In the genomic region with DNA sequence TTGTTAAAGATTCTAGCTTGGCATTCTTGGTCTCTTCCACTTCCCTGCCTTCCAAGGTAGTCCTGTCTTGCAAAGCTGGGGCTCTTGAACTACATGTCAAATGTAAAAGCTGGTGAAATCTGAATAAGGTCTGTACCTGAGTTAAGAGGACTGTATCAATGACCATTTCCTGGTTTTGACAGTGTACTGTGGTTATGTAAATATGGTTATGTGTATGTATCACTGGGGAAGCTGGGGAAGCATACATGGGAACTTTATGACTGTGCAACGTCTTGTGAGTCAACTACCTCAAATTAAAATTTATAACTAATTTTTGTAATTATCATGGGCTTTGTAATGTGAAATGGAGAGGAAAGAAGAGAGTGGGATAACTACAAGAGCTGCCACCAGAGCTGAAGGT, we compare ENCODE assay signal across 13 cellular contexts.
DNase-seq lines count a peak whose midpoint lies in the region; ATAC-seq and TF ChIP-seq lines count a peak whose summit lies in the region.
"Had no signal": no experiment of that assay in that cellular context is flagged by ENCODE, and none has a peak within 500 bp of the region (broad histone marks: within the 10 kb centered on the region; RNA-seq: fewer than 3 reads in every experiment).

No MANE protein-coding gene starts in this region.

- H3K9me3 ChIP-seq in heart left ventricle, result peaks cover 0 to under 1% (median 0%) of the 10 kb centered on the region in 12 donors
- H3K9me3 ChIP-seq: esophagus muscularis mucosa had no signal

- intact Hi-C loops in left cardiac atrium (cut with DNase I) (no loop called here), heart left ventricle (cut with DNase I) (no loop called here)

- H3K4me3 ChIP-seq in epithelial cell of esophagus (ENCODE audit: low read length) (no peak overlapping the region), heart left ventricle (no peak overlapping the region)
- H3K4me3 ChIP-seq: esophagus muscularis mucosa had no signal

- H3K27me3 ChIP-seq in heart left ventricle, result no peaks in the 10 kb centered on the region
- H3K27me3 ChIP-seq: esophagus muscularis mucosa had no signal

- ATAC-seq in GM18909 (IDR thresholded peaks at IDR 0.05; ENCODE audit: poor library complexity, unreplicated experiment), result peak; percentile 98
- ATAC-seq in GM21576 (IDR thresholded peaks at IDR 0.05; ENCODE audit: unreplicated experiment), result peak; percentile 94
- peak; percentile 86 for ATAC-seq in HG03097 (IDR thresholded peaks at IDR 0.05; ENCODE audit: low FRiP score, unreplicated experiment)
- no peak for ATAC-seq in left cardiac atrium
- ATAC-seq in heart left ventricle, result no peak

- H3K4me1 ChIP-seq in heart left ventricle, result no peaks in the 10 kb centered on the region
- H3K4me1 ChIP-seq: esophagus muscularis mucosa had no signal

- no peak overlapping the region for H3K27ac ChIP-seq in heart left ventricle
- H3K27ac ChIP-seq: esophagus muscularis mucosa had no signal

- DNase-seq in epithelial cell of esophagus (ENCODE audit: low read depth) (peak; percentile 6), left cardiac atrium (no peak), heart left ventricle (no peak)
- no peak for DNase-seq in activated CD4-positive, CD25-positive, alpha-beta regulatory T cell treated with anti-CD3 and anti-CD28 coated beads, Interleukin-2, amount 50 U/mL, for 72 hours
- no peak for DNase-seq in activated CD8-positive, alpha-beta memory T cell treated with anti-CD3 and anti-CD28 coated beads for 24 hours
- DNase-seq: caudate nucleus; CD8-positive, alpha-beta memory T cell; NCI-H1048; NCI-H82 had no signal

- TF ChIP-seq POLR2A in heart left ventricle (IDR thresholded peaks at IDR 0.05), result no peak

- TF ChIP-seq CTCF in epithelial cell of esophagus (IDR thresholded peaks at IDR 0.05; ENCODE audit: insufficient read depth, low read depth, low read length, missing control alignments), result no peak
- TF ChIP-seq CTCF in heart left ventricle (IDR thresholded peaks at IDR 0.05), result no peak

- peaks cover 0 to 98% (median 14%) of the 10 kb centered on the region in 9 donors for H3K36me3 ChIP-seq in heart left ventricle
- H3K36me3 ChIP-seq: esophagus muscularis mucosa had no signal

- WGBS in heart left ventricle, 4 donors, result 48 to 63% (median 60%) methylated on average over 1 of the region's 1 CpG

Comparison
In these comparisons a context has a peak if more than half of its experiments do, and no peak if none do; other contexts are left out.
1. ATAC-seq: peak in GM18909 (single experiment), GM21576 (single experiment) and HG03097 (single experiment); none in left cardiac atrium (0 of 2) and heart left ventricle (0 of 4).